ENCODE assay signal across 11 cellular contexts in the genomic region with DNA sequence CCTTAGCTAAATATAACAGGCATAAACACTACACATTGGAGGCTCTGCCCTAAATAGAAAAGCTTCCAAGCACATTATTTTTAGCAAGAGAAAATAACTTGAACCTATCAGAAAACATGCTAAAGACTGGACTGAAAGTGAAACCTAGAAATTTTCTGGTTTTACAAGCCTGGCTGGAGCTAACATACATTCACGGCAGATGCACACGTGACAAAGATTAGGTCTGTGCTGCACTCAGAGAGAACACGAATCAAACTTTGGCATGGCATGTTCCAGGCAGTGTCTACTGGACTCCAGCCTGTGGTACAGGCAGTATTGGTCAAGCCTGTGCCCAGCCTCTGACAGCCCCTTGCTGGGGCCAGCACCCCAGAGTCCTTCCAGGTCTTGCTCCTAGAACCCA.
DNase-seq lines count a peak whose midpoint lies in the region; ATAC-seq, FAIRE-seq and TF ChIP-seq lines count a peak whose summit lies in the region.
"Had no signal": no experiment of that assay in that cellular context is flagged by ENCODE, and none has a peak within 500 bp of the region (broad histone marks: within the 10 kb centered on the region; RNA-seq: fewer than 3 reads in every experiment).

No MANE protein-coding gene starts in this region.

- H3K27ac ChIP-seq in brain microvascular endothelial cell = no peak overlapping the region
- H3K27ac ChIP-seq: tibial nerve had no signal

- intact Hi-C loops in CD14-positive monocyte (cut with micrococcal nuclease) = no loop called here

- H3K36me3 Mint-ChIP-seq in CD14-positive monocyte = no peaks in the 10 kb centered on the region

- H3K27ac Mint-ChIP-seq in CD14-positive monocyte = peak overlapping the region in 1 of 7 donors; percentile 43

- H3K27me3 Mint-ChIP-seq in CD14-positive monocyte (ENCODE audit: low read depth in 3 of 3) = peaks cover 0 to 1% (median 1%) of the 10 kb centered on the region in 3 donors

- H3K4me3 ChIP-seq in brain microvascular endothelial cell (ENCODE audit: low read depth, low read length) = no peak overlapping the region
- H3K4me3 ChIP-seq: tibial nerve had no signal

- peak; percentile 96 for FAIRE-seq in GM12891 (lab: Jason Lieb, UNC)

- peak; percentile 41 for DNase-seq in GM12891 (ENCODE audit: insufficient read length, low spot score)
- peak; percentile 18 for DNase-seq in fibroblast of peridontal ligament (ENCODE audit: extremely low read depth)
- DNase-seq in DMS79 (lab: John Stamatoyannopoulos, UW) = no peak
- no peak for DNase-seq in NCI-H187 (lab: John Stamatoyannopoulos, UW)
- no peak for DNase-seq in CD14-positive monocyte (ENCODE audit: low spot score)
- DNase-seq in brain microvascular endothelial cell = no peak
- DNase-seq: glutamatergic neuron, Karpas-422 had no signal

- TF ChIP-seq CTCF in CD14-positive monocyte (IDR thresholded peaks at IDR 0.05) (no peak), brain microvascular endothelial cell (IDR thresholded peaks at IDR 0.05; ENCODE audit: low read depth, low read length, missing control alignments) (no peak)

- no peak overlapping the region for H3K4me3 Mint-ChIP-seq in CD14-positive monocyte

- ATAC-seq in GM19438 (IDR thresholded peaks at IDR 0.05; ENCODE audit: low read depth, unreplicated experiment) (peak; percentile 57), HG03378 (IDR thresholded peaks at IDR 0.05; ENCODE audit: unreplicated experiment) (peak; percentile 61)

- H3K4me1 Mint-ChIP-seq in CD14-positive monocyte = peaks cover 2% of the 10 kb centered on the region

- in situ Hi-C loops in brain microvascular endothelial cell (cut with HindIII; ENCODE audit: low pct_ligation_motif_present, low sequenced_read_pairs) = no loop called here

- TF ChIP-seq POLR2A in GM12891 (IDR thresholded peaks at IDR 0.05; ENCODE audit: low read depth, low read length) = no peak

- no peaks in the 10 kb centered on the region for H3K36me3 ChIP-seq in brain microvascular endothelial cell (replicated peaks)
- H3K36me3 ChIP-seq: tibial nerve had no signal

- H3K27me3 ChIP-seq in brain microvascular endothelial cell (replicated peaks) = no peaks in the 10 kb centered on the region
- H3K27me3 ChIP-seq: tibial nerve had no signal

- H3K9me3 Mint-ChIP-seq in CD14-positive monocyte = no peaks in the 10 kb centered on the region

TF ChIP-seq in GM12891, 5 proteins besides CTCF, POLR2A, EP300 and RAD21:
- no peak for TF ChIP-seq POU2F2 (IDR thresholded peaks at IDR 0.05; ENCODE audit: low read depth, low read length)
- TF ChIP-seq SPI1 (IDR thresholded peaks at IDR 0.05; ENCODE audit: low read depth, low read length) = no peak
- TF ChIP-seq PAX5 (IDR thresholded peaks at IDR 0.05; ENCODE audit: insufficient read depth, low read length, severe bottlenecking) = no peak
- no peak for TF ChIP-seq POLR2AphosphoS5 (IDR thresholded peaks at IDR 0.05; ENCODE audit: low read depth, low read length)
- TF ChIP-seq TAF1 (IDR thresholded peaks at IDR 0.05; ENCODE audit: low read depth, low read length) = no peak

Comparison
In these comparisons a context has a peak if more than half of its experiments do, and no peak if none do; other contexts are left out.
1. DNase-seq: peak in GM12891 (single experiment) and fibroblast of peridontal ligament (single experiment); none in DMS79 (single experiment), NCI-H187 (0 of 2), CD14-positive monocyte (single experiment) and brain microvascular endothelial cell (single experiment).